ENCODE assay signal across 1 cellular context in the genomic region with DNA sequence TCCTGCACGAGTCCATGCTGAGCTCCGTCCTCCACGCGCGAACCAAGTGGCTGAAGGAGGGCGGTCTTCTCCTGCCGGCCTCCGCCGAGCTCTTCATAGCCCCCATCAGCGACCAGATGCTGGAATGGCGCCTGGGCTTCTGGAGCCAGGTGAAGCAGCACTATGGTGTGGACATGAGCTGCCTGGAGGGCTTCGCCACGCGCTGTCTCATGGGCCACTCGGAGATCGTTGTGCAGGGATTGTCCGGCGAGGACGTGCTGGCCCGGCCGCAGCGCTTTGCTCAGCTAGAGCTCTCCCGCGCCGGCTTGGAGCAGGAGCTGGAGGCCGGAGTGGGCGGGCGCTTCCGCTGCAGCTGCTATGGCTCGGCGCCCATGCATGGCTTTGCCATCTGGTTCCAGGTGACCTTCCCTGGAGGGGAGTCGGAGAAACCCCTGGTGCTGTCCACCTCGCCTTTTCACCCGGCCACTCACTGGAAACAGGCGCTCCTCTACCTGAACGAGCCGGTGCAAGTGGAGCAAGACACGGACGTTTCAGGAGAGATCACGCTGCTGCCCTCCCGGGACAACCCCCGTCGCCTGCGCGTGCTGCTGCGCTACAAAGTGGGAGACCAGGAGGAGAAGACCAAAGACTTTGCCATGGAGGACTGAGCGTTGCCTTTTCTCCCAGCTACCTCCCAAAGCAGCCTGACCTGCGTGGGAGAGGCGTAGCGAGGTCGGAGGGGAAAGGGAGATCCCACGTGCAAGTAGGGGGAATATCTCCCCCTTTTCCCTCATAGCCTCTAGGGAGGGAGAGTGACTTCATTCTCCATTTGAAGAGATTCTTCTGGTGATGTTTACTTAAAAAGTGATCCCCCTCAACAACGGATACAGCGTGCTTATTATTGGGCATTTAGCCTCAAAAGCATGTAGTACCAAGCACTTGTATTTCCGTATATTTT.
TF ChIP-seq lines count a peak whose summit lies in the region.

No MANE protein-coding gene starts in this region.

TF ChIP-seq in HepG2, 621 proteins besides CTCF, POLR2A, EP300 and RAD21 (continued from another document):
- TF ChIP-seq, protein P1, sequence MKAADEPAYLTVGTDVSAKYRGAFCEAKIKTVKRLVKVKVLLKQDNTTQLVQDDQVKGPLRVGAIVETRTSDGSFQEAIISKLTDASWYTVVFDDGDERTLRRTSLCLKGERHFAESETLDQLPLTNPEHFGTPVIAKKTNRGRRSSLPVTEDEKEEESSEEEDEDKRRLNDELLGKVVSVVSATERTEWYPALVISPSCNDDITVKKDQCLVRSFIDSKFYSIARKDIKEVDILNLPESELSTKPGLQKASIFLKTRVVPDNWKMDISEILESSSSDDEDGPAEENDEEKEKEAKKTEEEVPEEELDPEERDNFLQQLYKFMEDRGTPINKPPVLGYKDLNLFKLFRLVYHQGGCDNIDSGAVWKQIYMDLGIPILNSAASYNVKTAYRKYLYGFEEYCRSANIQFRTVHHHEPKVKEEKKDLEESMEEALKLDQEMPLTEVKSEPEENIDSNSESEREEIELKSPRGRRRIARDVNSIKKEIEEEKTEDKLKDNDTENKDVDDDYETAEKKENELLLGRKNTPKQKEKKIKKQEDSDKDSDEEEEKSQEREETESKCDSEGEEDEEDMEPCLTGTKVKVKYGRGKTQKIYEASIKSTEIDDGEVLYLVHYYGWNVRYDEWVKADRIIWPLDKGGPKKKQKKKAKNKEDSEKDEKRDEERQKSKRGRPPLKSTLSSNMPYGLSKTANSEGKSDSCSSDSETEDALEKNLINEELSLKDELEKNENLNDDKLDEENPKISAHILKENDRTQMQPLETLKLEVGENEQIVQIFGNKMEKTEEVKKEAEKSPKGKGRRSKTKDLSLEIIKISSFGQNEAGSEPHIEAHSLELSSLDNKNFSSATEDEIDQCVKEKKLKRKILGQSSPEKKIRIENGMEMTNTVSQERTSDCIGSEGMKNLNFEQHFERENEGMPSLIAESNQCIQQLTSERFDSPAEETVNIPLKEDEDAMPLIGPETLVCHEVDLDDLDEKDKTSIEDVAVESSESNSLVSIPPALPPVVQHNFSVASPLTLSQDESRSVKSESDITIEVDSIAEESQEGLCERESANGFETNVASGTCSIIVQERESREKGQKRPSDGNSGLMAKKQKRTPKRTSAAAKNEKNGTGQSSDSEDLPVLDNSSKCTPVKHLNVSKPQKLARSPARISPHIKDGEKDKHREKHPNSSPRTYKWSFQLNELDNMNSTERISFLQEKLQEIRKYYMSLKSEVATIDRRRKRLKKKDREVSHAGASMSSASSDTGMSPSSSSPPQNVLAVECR (CRISPR knock-in tag; IDR thresholded peaks at IDR 0.05; ENCODE audit: borderline replicate concordance), result peak; percentile 45; the same call in 1 of the 2 replicates
- TF ChIP-seq ARID5B (CRISPR knock-in tag; IDR thresholded peaks at IDR 0.05) (no peak), RORA (CRISPR knock-in tag; IDR thresholded peaks at IDR 0.05) (no peak), TEAD3 (CRISPR knock-in tag; optimal IDR thresholded peaks at IDR 0.05; ENCODE audit: borderline replicate concordance) (no peak), ZNF292 (CRISPR knock-in tag; IDR thresholded peaks at IDR 0.05; ENCODE audit: borderline replicate concordance, low read depth) (peak; percentile 82; the same call in 1 of the 2 replicates), ZNF775 (CRISPR knock-in tag; IDR thresholded peaks at IDR 0.05; ENCODE audit: borderline replicate concordance) (no peak), ZNF629 (CRISPR knock-in tag; conservative IDR thresholded peaks at IDR 0.05) (no peak), SIX1 (CRISPR knock-in tag; IDR thresholded peaks at IDR 0.05; ENCODE audit: borderline replicate concordance) (no peak), ZNF10 (CRISPR knock-in tag; IDR thresholded peaks at IDR 0.05; ENCODE audit: borderline replicate concordance, low read depth) (no peak), JARID2 (CRISPR knock-in tag; IDR thresholded peaks at IDR 0.05; ENCODE audit: insufficient replicate concordance) (no peak), MAFK (conservative IDR thresholded peaks at IDR 0.05 in 1 of 2, IDR thresholded peaks at IDR 0.05 in 1 of 2; ENCODE audit: low read length in 2 of 2) (no peak), PLRG1 (conservative IDR thresholded peaks at IDR 0.05) (no peak), TEF (CRISPR knock-in tag; IDR thresholded peaks at IDR 0.05) (0 out of 2 replicates have a peak, but pooled peaks have one; percentile 13), ZNF839 (CRISPR knock-in tag; IDR thresholded peaks at IDR 0.05; ENCODE audit: borderline replicate concordance) (no peak), ZNF562 (CRISPR knock-in tag; IDR thresholded peaks at IDR 0.05; ENCODE audit: borderline replicate concordance) (no peak), IRF9 (CRISPR knock-in tag; IDR thresholded peaks at IDR 0.05; ENCODE audit: borderline replicate concordance) (0 out of 2 replicates have a peak, but pooled peaks have one; percentile 4), ZNF280D (CRISPR knock-in tag; IDR thresholded peaks at IDR 0.05) (no peak), IRF1 (CRISPR knock-in tag; IDR thresholded peaks at IDR 0.05; ENCODE audit: low read depth) (no peak), HDAC1 (CRISPR knock-in tag; IDR thresholded peaks at IDR 0.05) (peak; percentile 23; the same call in 1 of the 2 replicates), NONO (IDR thresholded peaks at IDR 0.05) (no peak), NONO (CRISPR knock-in tag; conservative IDR thresholded peaks at IDR 0.05) (no peak), ZNF557 (CRISPR knock-in tag; IDR thresholded peaks at IDR 0.05) (no peak), ZNF605 (CRISPR knock-in tag; IDR thresholded peaks at IDR 0.05) (peak; percentile 54; the same call in 1 of the 2 replicates), PHF21A (CRISPR knock-in tag; IDR thresholded peaks at IDR 0.05) (no peak), ZNF7 (CRISPR knock-in tag; IDR thresholded peaks at IDR 0.05) (no peak), POLR2AphosphoS5 (IDR thresholded peaks at IDR 0.05; ENCODE audit: low read depth, low read length) (0 out of 2 replicates have a peak, but pooled peaks have one; percentile 23), ZNF720 (CRISPR knock-in tag; IDR thresholded peaks at IDR 0.05) (no peak), ZFAT (CRISPR knock-in tag; conservative IDR thresholded peaks at IDR 0.05) (no peak), SAFB2 (CRISPR knock-in tag; IDR thresholded peaks at IDR 0.05; ENCODE audit: borderline replicate concordance, low read depth) (no peak), ZNF563 (CRISPR knock-in tag; IDR thresholded peaks at IDR 0.05) (no peak), MTA3 (CRISPR knock-in tag; IDR thresholded peaks at IDR 0.05) (no peak)
- TF ChIP-seq, protein P2, sequence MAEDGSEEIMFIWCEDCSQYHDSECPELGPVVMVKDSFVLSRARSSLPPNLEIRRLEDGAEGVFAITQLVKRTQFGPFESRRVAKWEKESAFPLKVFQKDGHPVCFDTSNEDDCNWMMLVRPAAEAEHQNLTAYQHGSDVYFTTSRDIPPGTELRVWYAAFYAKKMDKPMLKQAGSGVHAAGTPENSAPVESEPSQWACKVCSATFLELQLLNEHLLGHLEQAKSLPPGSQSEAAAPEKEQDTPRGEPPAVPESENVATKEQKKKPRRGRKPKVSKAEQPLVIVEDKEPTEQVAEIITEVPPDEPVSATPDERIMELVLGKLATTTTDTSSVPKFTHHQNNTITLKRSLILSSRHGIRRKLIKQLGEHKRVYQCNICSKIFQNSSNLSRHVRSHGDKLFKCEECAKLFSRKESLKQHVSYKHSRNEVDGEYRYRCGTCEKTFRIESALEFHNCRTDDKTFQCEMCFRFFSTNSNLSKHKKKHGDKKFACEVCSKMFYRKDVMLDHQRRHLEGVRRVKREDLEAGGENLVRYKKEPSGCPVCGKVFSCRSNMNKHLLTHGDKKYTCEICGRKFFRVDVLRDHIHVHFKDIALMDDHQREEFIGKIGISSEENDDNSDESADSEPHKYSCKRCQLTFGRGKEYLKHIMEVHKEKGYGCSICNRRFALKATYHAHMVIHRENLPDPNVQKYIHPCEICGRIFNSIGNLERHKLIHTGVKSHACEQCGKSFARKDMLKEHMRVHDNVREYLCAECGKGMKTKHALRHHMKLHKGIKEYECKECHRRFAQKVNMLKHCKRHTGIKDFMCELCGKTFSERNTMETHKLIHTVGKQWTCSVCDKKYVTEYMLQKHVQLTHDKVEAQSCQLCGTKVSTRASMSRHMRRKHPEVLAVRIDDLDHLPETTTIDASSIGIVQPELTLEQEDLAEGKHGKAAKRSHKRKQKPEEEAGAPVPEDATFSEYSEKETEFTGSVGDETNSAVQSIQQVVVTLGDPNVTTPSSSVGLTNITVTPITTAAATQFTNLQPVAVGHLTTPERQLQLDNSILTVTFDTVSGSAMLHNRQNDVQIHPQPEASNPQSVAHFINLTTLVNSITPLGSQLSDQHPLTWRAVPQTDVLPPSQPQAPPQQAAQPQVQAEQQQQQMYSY (CRISPR knock-in tag; IDR thresholded peaks at IDR 0.05), result no peak
